9 cellular contexts compared by ENCODE assay signal in the genomic region with DNA sequence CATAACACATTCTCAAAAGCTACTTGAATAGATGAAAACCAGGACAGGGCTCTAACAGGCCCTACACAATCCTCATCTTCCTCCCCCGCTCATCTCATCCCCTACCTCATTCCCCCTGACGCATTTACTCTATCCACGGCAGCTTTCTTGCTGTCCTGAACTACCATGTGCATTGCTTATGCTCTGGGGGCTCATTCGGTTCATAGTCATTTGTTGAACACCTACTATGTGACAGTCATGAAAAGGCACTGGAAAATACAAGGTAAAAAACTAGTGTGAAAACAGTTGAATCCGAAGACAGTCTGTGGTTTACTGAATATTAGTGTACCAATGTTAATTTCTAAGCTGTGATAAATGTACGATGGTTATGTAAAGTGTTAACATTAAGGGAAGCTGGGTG. TPM values are rescaled to one million over a fixed set of nuclear protein-coding genes. Genes with fewer than 3 reads are reported as not detected.
A peak's percentile ranks its signal among the peaks of the same experiment; 100 is the strongest.
DNase-seq lines count a peak whose midpoint lies in the region; ATAC-seq, FAIRE-seq and TF ChIP-seq lines count a peak whose summit lies in the region.
"Had no signal": no experiment of that assay in that cellular context is flagged by ENCODE, and none has a peak within 500 bp of the region (broad histone marks: within the 10 kb centered on the region; RNA-seq: fewer than 3 reads in every experiment).

No MANE protein-coding gene starts in this region.

- no peaks in the 10 kb centered on the region for H3K27me3 Mint-ChIP-seq in CD14-positive monocyte (ENCODE audit: low read depth in 3 of 3)
- no peaks in the 10 kb centered on the region for H3K27me3 Mint-ChIP-seq in effector memory CD8-positive, alpha-beta T cell
- H3K27me3 Mint-ChIP-seq in neural crest cell (ENCODE audit: low read depth): no peaks in the 10 kb centered on the region

- DNase-seq in CD14-positive monocyte (ENCODE audit: low spot score) (no peak), NB4 (ENCODE audit: low read depth) (peak; percentile 10), neural crest cell (ENCODE audit: low read depth, low spot score) (no peak), frontal cortex (ENCODE audit: low spot score in 2 of 2) (no peak)
- DNase-seq in effector memory CD8-positive, alpha-beta T cell: no peak
- DNase-seq: midbrain had no signal

- TF ChIP-seq CTCF in CD14-positive monocyte (IDR thresholded peaks at IDR 0.05) (no peak), NB4 (IDR thresholded peaks at IDR 0.05; ENCODE audit: low read depth, low read length) (no peak), neural crest cell (conservative IDR thresholded peaks at IDR 0.05) (no peak)

- intact Hi-C loops in CD14-positive monocyte (cut with micrococcal nuclease): loop anchor here (1.0 to 5.0 kb wide), 2 partner anchors 181 to 200 kb away; a partner anchor contains a TSS

- no peak for FAIRE-seq in frontal cortex (lab: Jason Lieb, UNC)

- ATAC-seq in effector memory CD8-positive, alpha-beta T cell (replicated peaks): no peak
- no peak for ATAC-seq in HG02763 (IDR thresholded peaks at IDR 0.05; ENCODE audit: unreplicated experiment)
- no peak for ATAC-seq in HG02870 (IDR thresholded peaks at IDR 0.05; ENCODE audit: unreplicated experiment)
- ATAC-seq in HG02798 (IDR thresholded peaks at IDR 0.05; ENCODE audit: poor library complexity, unreplicated experiment): no peak

- H3K4me3 ChIP-seq in NB4 (ENCODE audit: low read depth, low read length): peak overlapping the region; percentile 95

- peaks cover 38% of the 10 kb centered on the region for H3K4me1 Mint-ChIP-seq in CD14-positive monocyte
- H3K4me1 Mint-ChIP-seq in effector memory CD8-positive, alpha-beta T cell (ENCODE audit: low read depth in 2 of 2): peaks cover 33 to 36% of the 10 kb centered on the region in 2 donors
- peaks cover 45% of the 10 kb centered on the region for H3K4me1 Mint-ChIP-seq in neural crest cell

- H3K9me3 Mint-ChIP-seq in CD14-positive monocyte (peaks cover 0 to 10% (median 2%) of the 10 kb centered on the region in 7 donors), neural crest cell (no peaks in the 10 kb centered on the region)
- H3K9me3 Mint-ChIP-seq in effector memory CD8-positive, alpha-beta T cell: no peaks in the 10 kb centered on the region

- H3K4me3 Mint-ChIP-seq in CD14-positive monocyte: peak overlapping the region; percentile 91 to 95
- H3K4me3 Mint-ChIP-seq in effector memory CD8-positive, alpha-beta T cell: peak overlapping the region; percentile 93 to 98
- H3K4me3 Mint-ChIP-seq in neural crest cell: peak overlapping the region; percentile 97

- H3K27ac Mint-ChIP-seq in CD14-positive monocyte: peak overlapping the region in 3 of 7 donors; percentile 20 to 94 (median 88)
- H3K27ac Mint-ChIP-seq in effector memory CD8-positive, alpha-beta T cell: peak overlapping the region; percentile 95 to 99
- H3K27ac Mint-ChIP-seq in neural crest cell (ENCODE audit: unreplicated experiment): no peak overlapping the region

- TF ChIP-seq POLR2A in NB4 (IDR thresholded peaks at IDR 0.05; ENCODE audit: extremely low read depth, insufficient read length): no peak

- H3K36me3 Mint-ChIP-seq in CD14-positive monocyte (peaks cover 7 to 13% of the 10 kb centered on the region in 2 donors), neural crest cell (ENCODE audit: low read depth) (peaks cover 9% of the 10 kb centered on the region)
- H3K36me3 Mint-ChIP-seq in effector memory CD8-positive, alpha-beta T cell (ENCODE audit: insufficient read depth): peaks cover 34% of the 10 kb centered on the region

RNA-seq across cellular contexts. Expression of a gene that starts 0.8 kb away (rescaled TPM):
- polyA plus RNA-seq in CD14-positive monocyte: 10 to 100 TPM; 20.8 to 22.4 TPM
- 33.0 and 34.9 TPM in 2 replicates for total RNA-seq in neural crest cell
- 40.8 TPM for total RNA-seq in frontal cortex

RNA-seq across cellular contexts. Expression of a gene that starts 2.7 kb away (rescaled TPM):
- 10 to 100 TPM; 26.6 to 44.7 TPM for polyA plus RNA-seq in CD14-positive monocyte
- 96.9 and 104 TPM in 2 replicates for total RNA-seq in neural crest cell
- 55.8 TPM for total RNA-seq in frontal cortex
